1 cellular context compared by ENCODE assay signal in genomic region chr1:165826565-165826964, GRCh38.
TF ChIP-seq lines count a peak whose summit lies in the region.

No MANE protein-coding gene starts in this region.

TF ChIP-seq in K562, 482 proteins besides CTCF, POLR2A, EP300 and RAD21 (continued from another document):
- peak; percentile 76 for TF ChIP-seq RBM25 (IDR thresholded peaks at IDR 0.05; ENCODE audit: low read depth, low read length, severe bottlenecking)
